ENCODE assay signal across 6 cellular contexts in the genomic region with DNA sequence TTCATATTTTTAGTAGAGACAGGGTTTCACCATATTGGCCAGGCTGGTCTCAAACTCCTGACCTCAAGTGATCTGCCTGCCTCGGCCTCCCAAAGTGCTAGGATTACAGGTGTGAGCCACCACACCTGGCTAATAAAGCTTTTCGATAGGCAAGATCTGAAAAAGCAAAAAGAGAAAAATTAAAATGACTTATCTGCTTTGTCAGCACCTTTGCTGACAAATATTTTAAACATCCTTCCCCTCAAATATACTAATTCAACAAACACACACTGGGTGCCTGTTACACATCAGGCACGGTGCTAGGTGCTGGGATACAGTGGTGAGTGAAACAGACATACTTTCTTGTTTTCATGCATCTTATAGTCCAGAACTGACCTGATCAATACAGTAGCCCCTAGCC. TPM values are rescaled to one million over a fixed set of nuclear protein-coding genes. Genes with fewer than 3 reads are reported as not detected.
A peak's percentile ranks its signal among the peaks of the same experiment; 100 is the strongest.
DNase-seq lines count a peak whose midpoint lies in the region; ATAC-seq, FAIRE-seq and TF ChIP-seq lines count a peak whose summit lies in the region.
"Not testable (repeated sequence)": the region's sequence is repeated elsewhere in the genome, so short reads cannot be mapped to it uniquely, and the experiment has no call there.

No MANE protein-coding gene starts in this region.

- not testable (repeated sequence) for H3K56ac ChIP-seq in IMR-90 (ENCODE audit: extremely low read depth, insufficient read depth, low read length)

- not testable (repeated sequence) for H3K9me2 ChIP-seq in PC-9 (ENCODE audit: insufficient read depth)

- H3K9me1 ChIP-seq in IMR-90 (ENCODE audit: insufficient read depth, low read length): not testable (repeated sequence)

- peak overlapping the region; percentile 10 for H3K27ac Mint-ChIP-seq in dendritic cell treated with granulocyte-macrophage colony-stimulating factor and Interleukin-4, amounts not matched to agents 40 ng/mL and 50 ng/mL, for 4 days

- H3K4me3 ChIP-seq in A549; IMR-90 (ENCODE audit: insufficient read depth, low read depth, low read length); PC-9; RWPE2 (ENCODE audit: severe bottlenecking); HepG2 (replicated peaks in 1 of 3; ENCODE audit: insufficient read depth in 1 of 3, low read depth in 2 of 3, low read length in 3 of 3): not testable (repeated sequence)

- H3K4ac ChIP-seq in IMR-90 (ENCODE audit: low read depth, low read length): not testable (repeated sequence)

- FAIRE-seq in A549 (lab: Jason Lieb, UNC); HepG2 (lab: Jason Lieb, UNC): not testable (repeated sequence)

- H3K27ac ChIP-seq in A549: peak overlapping the region; percentile 62 to 73; a peak in 5 of 6 replicates
- H3K27ac ChIP-seq in IMR-90 (ENCODE audit: insufficient read depth, low read length); HepG2 (ENCODE audit: extremely low read length, insufficient read depth, low read length): not testable (repeated sequence)
- H3K27ac ChIP-seq in PC-9: peak overlapping the region; percentile 64; the same call in 1 of the 2 replicates
- H3K27ac ChIP-seq in RWPE2 (ENCODE audit: poor library complexity, severe bottlenecking): peak overlapping the region; percentile 98

- TF ChIP-seq CTCF in A549 (IDR thresholded peaks at IDR 0.05); IMR-90 (conservative IDR thresholded peaks at IDR 0.05; ENCODE audit: low read depth, low read length); PC-9 (conservative IDR thresholded peaks at IDR 0.05); RWPE2 (IDR thresholded peaks at IDR 0.05; ENCODE audit: poor library complexity, severe bottlenecking); HepG2 (CRISPR knock-in tag; IDR thresholded peaks at IDR 0.05): not testable (repeated sequence)

- not testable (repeated sequence) for H3K4me3 Mint-ChIP-seq in dendritic cell treated with granulocyte-macrophage colony-stimulating factor and Interleukin-4, amounts not matched to agents 40 ng/mL and 50 ng/mL, for 4 days

- TF ChIP-seq RAD21 in A549 (conservative IDR thresholded peaks at IDR 0.05 in 1 of 2, IDR thresholded peaks at IDR 0.05 in 1 of 2); IMR-90 (IDR thresholded peaks at IDR 0.05; ENCODE audit: low read length); HepG2 (CRISPR knock-in tag; IDR thresholded peaks at IDR 0.05): not testable (repeated sequence)

- not testable (repeated sequence) for H3K23ac ChIP-seq in IMR-90 (ENCODE audit: low read depth, low read length)

- WGBS in A549 (ENCODE audit: missing lambda C conversion rate): 90% methylated on average over 3 of the region's 3 CpGs
- no CpG with 5 or more reads among the region's 3 CpGs for WGBS in IMR-90 (ENCODE audit: extremely low coverage in 2 of 2, insufficient read length in 1 of 2), 2 experiments
- 91% methylated on average over 3 of the region's 3 CpGs for WGBS in HepG2 (ENCODE audit: low lambda C conversion rate)

- not testable (repeated sequence) for TF ChIP-seq EP300 in A549 (IDR thresholded peaks at IDR 0.05); HepG2 (IDR thresholded peaks at IDR 0.05; ENCODE audit: low read depth in 2 of 2, low read length in 2 of 2); HepG2 (CRISPR knock-in tag; IDR thresholded peaks at IDR 0.05; ENCODE audit: borderline replicate concordance)

- not testable (repeated sequence) for H4K20me1 ChIP-seq in IMR-90 (ENCODE audit: insufficient read depth, low read length); PC-9 (ENCODE audit: insufficient read depth); HepG2 (ENCODE audit: insufficient read depth, low read length)

- H3K18ac ChIP-seq in IMR-90 (ENCODE audit: low read depth, low read length): not testable (repeated sequence)

- H3K79me2 ChIP-seq in PC-9 (ENCODE audit: low read depth); HepG2 (ENCODE audit: insufficient read depth, low read length): not testable (repeated sequence)

- peak overlapping the region; percentile 44; the same call in 1 of the 2 replicates for H4K91ac ChIP-seq in IMR-90 (ENCODE audit: insufficient read depth, low read depth, low read length)

- H3F3A ChIP-seq in PC-9 (ENCODE audit: insufficient read depth, low read depth): peaks cover 49% of the 10 kb centered on the region

- H3K79me1 ChIP-seq in IMR-90 (ENCODE audit: low read depth in 1 of 2, low read length in 2 of 2): not testable (repeated sequence)

- 0 out of 2 replicates have a peak overlapping the region, but pooled peaks have one; percentile 52 for H2AK5ac ChIP-seq in IMR-90 (ENCODE audit: low read depth, low read length)

- H3K14ac ChIP-seq in IMR-90 (replicated peaks; ENCODE audit: low read depth, low read length): 0 out of 2 replicates have a peak overlapping the region, but pooled peaks have one; percentile 23

- POLR2A ChIA-PET in A549 (lab: Yijun Ruan, JAX); IMR-90 (lab: Charles Lee; ENCODE audit: unreplicated experiment); HepG2 (lab: Yijun Ruan, JAX): not testable (repeated sequence)
- POLR2A ChIA-PET in PC-9 (lab: Charles Lee; ENCODE audit: unreplicated experiment): interaction anchor here (0.7 kb wide), 1 partner anchor 14 kb away, joined by 3 read pairs; no protein-coding TSS in a partner anchor

- H2BK120ac ChIP-seq in IMR-90 (ENCODE audit: low read depth, low read length): peak overlapping the region; percentile 40; the same call in 1 of the 2 replicates

- in situ Hi-C loops in IMR-90 (cut with MboI; ENCODE audit: low sequenced_read_pairs); HepG2 (cut with HindIII; ENCODE audit: extremely low pct_ligation_motif_present, low pct_unique_long_range_greater_than_20kb): not testable (repeated sequence)

- not testable (repeated sequence) for H4K5ac ChIP-seq in IMR-90 (ENCODE audit: low read depth, low read length)

- not testable (repeated sequence) for BruUV-seq in IMR-90 (replicated peaks; lab: Mats Ljungman, UMichigan); PC-9 (replicated peaks; lab: Mats Ljungman, UMichigan); HepG2 (replicated peaks; lab: Mats Ljungman, UMichigan)

- intact Hi-C loops in IMR-90 (cut with micrococcal nuclease); PC-9 (cut with micrococcal nuclease; ENCODE audit: unreplicated experiment); HepG2 (cut with micrococcal nuclease; ENCODE audit: unreplicated experiment): not testable (repeated sequence)
- intact Hi-C loops in dendritic cell treated with granulocyte-macrophage colony-stimulating factor and Interleukin-4, amounts not matched to agents 40 ng/mL and 50 ng/mL, for 4 days (cut with micrococcal nuclease): loop anchor here (5.0 kb wide), 1 partner anchor 138 kb away; no protein-coding TSS in a partner anchor

- not testable (repeated sequence) for H3K36me3 Mint-ChIP-seq in dendritic cell treated with granulocyte-macrophage colony-stimulating factor and Interleukin-4, amounts not matched to agents 40 ng/mL and 50 ng/mL, for 4 days (ENCODE audit: low read depth)

- peak overlapping the region; percentile 71; the same call in 1 of the 3 replicates for H2BK15ac ChIP-seq in IMR-90 (ENCODE audit: low read depth, low read length)

- not testable (repeated sequence) for H3K27me3 Mint-ChIP-seq in dendritic cell treated with granulocyte-macrophage colony-stimulating factor and Interleukin-4, amounts not matched to agents 40 ng/mL and 50 ng/mL, for 4 days

- not testable (repeated sequence) for H4K8ac ChIP-seq in IMR-90 (ENCODE audit: low read depth in 2 of 2, low read length in 2 of 2)

- not testable (repeated sequence) for H2AK9ac ChIP-seq in IMR-90 (replicated peaks; ENCODE audit: low read depth, low read length, poor library complexity)

- dilution Hi-C loops in IMR-90 (cut with HindIII; ENCODE audit: low sequenced_read_pairs, unreplicated experiment): not testable (repeated sequence)

- CTCF ChIA-PET in A549 (lab: Yijun Ruan, JAX) (interaction anchor here (1.7 kb wide), 1 partner anchor 58 kb away, joined by 4 read pairs; no protein-coding TSS in a partner anchor), IMR-90 (lab: Yijun Ruan, JAX) (interaction anchor here (0.5 to 0.6 kb wide), 2 partner anchors 133 to 210 kb away, joined by 3 read pairs; no protein-coding TSS in a partner anchor), PC-9 (lab: Charles Lee) (interaction anchor here (0.9 kb wide), 1 partner anchor 99 kb away, joined by 3 read pairs; no protein-coding TSS in a partner anchor)
- CTCF ChIA-PET in HepG2 (lab: Yijun Ruan, JAX; ENCODE audit: low intra/inter-chr PET ratio, low total read pairs): not testable (repeated sequence)

- not testable (repeated sequence) for DNase-seq in A549 (ENCODE audit: low read depth in 1 of 2, low spot score in 1 of 2); IMR-90; PC-9; RWPE2 (ENCODE audit: low spot score); HepG2 (ENCODE audit: low spot score)

- H3K9me3 Mint-ChIP-seq in dendritic cell treated with granulocyte-macrophage colony-stimulating factor and Interleukin-4, amounts not matched to agents 40 ng/mL and 50 ng/mL, for 4 days: not testable (repeated sequence)

- H3K27me3 ChIP-seq in IMR-90 (ENCODE audit: control insufficient read depth, insufficient read depth, low read length); PC-9 (ENCODE audit: insufficient read depth, low read depth); RWPE2 (ENCODE audit: insufficient read depth, poor library complexity, severe bottlenecking); HepG2 (ENCODE audit: control insufficient read depth in 1 of 2, insufficient read depth in 2 of 2, low read length in 2 of 2): not testable (repeated sequence)

- not testable (repeated sequence) for TF ChIP-seq POLR2A in A549 (IDR thresholded peaks at IDR 0.05; ENCODE audit: low read length); IMR-90 (IDR thresholded peaks at IDR 0.05; ENCODE audit: low read depth, low read length); HepG2 (IDR thresholded peaks at IDR 0.05; ENCODE audit: insufficient read depth in 1 of 2, low read depth in 2 of 2, low read length in 2 of 2)

- not testable (repeated sequence) for H3K9me3 ChIP-seq in A549; IMR-90 (ENCODE audit: control insufficient read depth, insufficient read depth, low read length); PC-9 (ENCODE audit: insufficient read depth, low read depth); RWPE2 (ENCODE audit: severe bottlenecking); HepG2 (ENCODE audit: low read length)

- not testable (repeated sequence) for H3K9ac ChIP-seq in IMR-90 (ENCODE audit: low read depth, low read length); HepG2 (ENCODE audit: insufficient read depth, low read depth, low read length)

- H3K4me1 Mint-ChIP-seq in dendritic cell treated with granulocyte-macrophage colony-stimulating factor and Interleukin-4, amounts not matched to agents 40 ng/mL and 50 ng/mL, for 4 days (ENCODE audit: low read depth): peaks cover 76% of the 10 kb centered on the region

- peak overlapping the region; percentile 76; the same call in 1 of the 3 replicates for H3K4me2 ChIP-seq in A549
- not testable (repeated sequence) for H3K4me2 ChIP-seq in IMR-90 (ENCODE audit: low read depth, low read length); PC-9; HepG2 (ENCODE audit: low read depth, low read length)

- ATAC-seq in A549; IMR-90 (ENCODE audit: low read depth); RWPE2 (ENCODE audit: low read depth); HepG2: not testable (repeated sequence)

- not testable (repeated sequence) for H3K36me3 ChIP-seq in IMR-90 (ENCODE audit: control insufficient read depth, insufficient read depth, low read length); PC-9 (ENCODE audit: low read depth); RWPE2 (ENCODE audit: low read depth); HepG2 (replicated peaks in 1 of 2; ENCODE audit: control insufficient read depth in 1 of 2, insufficient read depth in 2 of 2, low read length in 2 of 2)

- 0 out of 2 replicates have a peak overlapping the region, but pooled peaks have one; percentile 61 for H2BK20ac ChIP-seq in IMR-90 (ENCODE audit: low read depth, low read length)

- H2BK5ac ChIP-seq in IMR-90 (ENCODE audit: low read depth, low read length, poor library complexity, severe bottlenecking): not testable (repeated sequence)

- not testable (repeated sequence) for H2AFZ ChIP-seq in IMR-90 (replicated peaks; ENCODE audit: low read length, poor library complexity); PC-9; HepG2 (ENCODE audit: low read length)

- H3K4me1 ChIP-seq in A549: peaks cover 49% of the 10 kb centered on the region
- not testable (repeated sequence) for H3K4me1 ChIP-seq in IMR-90 (ENCODE audit: control insufficient read depth, insufficient read depth, low read length)
- H3K4me1 ChIP-seq in PC-9 (replicated peaks; ENCODE audit: insufficient read depth): peaks cover 78% of the 10 kb centered on the region
- H3K4me1 ChIP-seq in RWPE2 (ENCODE audit: insufficient read depth, poor library complexity, severe bottlenecking): peaks cover 66% of the 10 kb centered on the region
- H3K4me1 ChIP-seq in HepG2 (ENCODE audit: insufficient read depth, low read length): peaks cover 40% of the 10 kb centered on the region

RNA-seq across cellular contexts. Expression of a gene that starts 15.5 kb away (rescaled TPM):
- polyA plus RNA-seq in A549 (2011; rRNA removed): 160 and 209 TPM in 2 replicates
- polyA plus RNA-seq in A549 (2012; cell fraction: cytosol; rRNA removed): 35.0 and 40.1 TPM in 2 replicates
- 48.9 and 60.2 TPM in 2 replicates for polyA plus RNA-seq in A549 (2012; cell fraction: nucleus; rRNA removed)
- 89.1 to 142 TPM (median 128 TPM) in 3 replicates for polyA plus RNA-seq in A549 (2017; fragmentation: RNase III; extraction: RNeasy Plus Mini Kit Qiagen cat#74134 plus additional on column Dnase treatment)
- polyA minus RNA-seq in A549 (2011; rRNA and poly(A)+ RNA removed): 149 and 161 TPM in 2 replicates
- total RNA-seq in IMR-90 (2012; rRNA removed): 84.2 and 96.4 TPM in 2 replicates
- 29.2 and 31.0 TPM in 2 replicates for polyA plus RNA-seq in IMR-90 (2012; rRNA removed)
- polyA plus RNA-seq in IMR-90 (2012; cell fraction: cytosol; rRNA removed): 15.5 and 19.7 TPM in 2 replicates
- polyA plus RNA-seq in IMR-90 (2012; cell fraction: nucleus; rRNA removed; ENCODE audit: low replicate concordance): 8.8 and 31.8 TPM in 2 replicates
- 300 and 446 TPM in 2 replicates for total RNA-seq in PC-9 (2021)
- total RNA-seq in HepG2 (2016; rRNA removed; fragmentation: Illumina TruSeq; extraction: Trizol): 168 and 305 TPM in 2 replicates
- total RNA-seq in HepG2 (2016; cell fraction: cytosol; rRNA removed; fragmentation: Illumina TruSeq; extraction: Trizol; ENCODE audit: low read depth): 76.3 and 94.9 TPM in 2 replicates
- total RNA-seq in HepG2 (2016; cell fraction: insoluble cytoplasmic fraction; rRNA removed; fragmentation: Illumina TruSeq; extraction: Trizol): 169 and 295 TPM in 2 replicates
- 55.2 and 64.8 TPM in 2 replicates for total RNA-seq in HepG2 (2016; cell fraction: membrane; rRNA removed; fragmentation: Illumina TruSeq; extraction: Trizol)
- 307 and 341 TPM in 2 replicates for total RNA-seq in HepG2 (2016; cell fraction: nucleus; rRNA removed; fragmentation: Illumina TruSeq; extraction: Trizol)
- 365 and 432 TPM in 2 replicates for polyA plus RNA-seq in HepG2 (2011; rRNA removed)
- polyA plus RNA-seq in HepG2 (2011; cell fraction: cytosol; rRNA removed): 235 and 319 TPM in 2 replicates
- polyA plus RNA-seq in HepG2 (2011; cell fraction: nucleus; rRNA removed): 101 and 136 TPM in 2 replicates
- polyA plus RNA-seq in HepG2 (2012): 299 and 342 TPM in 2 replicates
- polyA plus RNA-seq in HepG2 (2016; cell fraction: cytosol; fragmentation: Illumina TruSeq; extraction: Trizol; ENCODE audit: low read depth): 9.3 and 12.3 TPM in 2 replicates
- 107 and 108 TPM in 2 replicates for polyA plus RNA-seq in HepG2 (2016; cell fraction: insoluble cytoplasmic fraction; fragmentation: Illumina TruSeq; extraction: Trizol; ENCODE audit: low read depth)
- polyA plus RNA-seq in HepG2 (2016; cell fraction: membrane; fragmentation: Illumina TruSeq; extraction: Trizol; ENCODE audit: low read depth): 14.4 and 18.9 TPM in 2 replicates
- polyA plus RNA-seq in HepG2 (2016; cell fraction: nucleus; fragmentation: Illumina TruSeq; extraction: Trizol; ENCODE audit: insufficient read depth, low read depth): 272 TPM in 2 replicates
- polyA minus RNA-seq in HepG2 (2011; rRNA and poly(A)+ RNA removed; ENCODE audit: low replicate concordance): 80.5 and 445 TPM in 2 replicates
- polyA minus RNA-seq in HepG2 (2011; cell fraction: cytosol; rRNA and poly(A)+ RNA removed): 370 and 593 TPM in 2 replicates
- polyA minus RNA-seq in HepG2 (2011; cell fraction: nucleus; rRNA and poly(A)+ RNA removed): 667 and 745 TPM in 2 replicates
